ENCODE assay signal across 8 cellular contexts in genomic region chr14:100307215-100308111, GRCh38. TPM values are rescaled to one million over a fixed set of nuclear protein-coding genes. Genes with fewer than 3 reads are reported as not detected.
DNase-seq lines count a peak whose midpoint lies in the region; ATAC-seq lines count a peak whose summit lies in the region.

No MANE protein-coding gene starts in this region.

- DNase-seq in activated naive CD8-positive, alpha-beta T cell treated with anti-CD3 and anti-CD28 coated beads, Interleukin-2, amount 10 ng/mL, durations not matched to agents 7 days and 5 days: no peak
- DNase-seq in stimulated activated naive CD8-positive, alpha-beta T cell treated with anti-CD3 and anti-CD28 coated beads, Interleukin-15, amount 100 ng/mL, for 72 hours: no peak
- DNase-seq in NCI-H2081 treated with DMSO at 0.1 percent for 48 hours (lab: John Stamatoyannopoulos, UW) (no peak), kidney glomerular epithelial cell (lab: John Stamatoyannopoulos, UW) (no peak)

- peak overlapping the region; percentile 73 for H3K4me3 Mint-ChIP-seq in activated naive CD8-positive, alpha-beta T cell treated with anti-CD3 and anti-CD28 coated beads, Interleukin-2, amount 10 ng/mL, durations not matched to agents 7 days and 5 days
- H3K4me3 Mint-ChIP-seq in stimulated activated naive CD8-positive, alpha-beta T cell treated with anti-CD3 and anti-CD28 coated beads, Interleukin-15, amount 100 ng/mL, for 72 hours: peak overlapping the region; percentile 34 to 62

- ATAC-seq in HG03175 (IDR thresholded peaks at IDR 0.05; ENCODE audit: unreplicated experiment) (peak; percentile 7), GM18517 (IDR thresholded peaks at IDR 0.05; ENCODE audit: unreplicated experiment) (no peak)
- ATAC-seq in activated naive CD8-positive, alpha-beta T cell treated with anti-CD3 and anti-CD28 coated beads, Interleukin-2, amount 10 ng/mL, durations not matched to agents 7 days and 5 days (ENCODE audit: low read depth): no peak
- no peak for ATAC-seq in stimulated activated naive CD8-positive, alpha-beta T cell treated with anti-CD3 and anti-CD28 coated beads, Interleukin-15, amount 100 ng/mL, for 72 hours

- H3K27me3 Mint-ChIP-seq in activated naive CD8-positive, alpha-beta T cell treated with anti-CD3 and anti-CD28 coated beads, Interleukin-2, amount 10 ng/mL, durations not matched to agents 7 days and 5 days: peaks cover 32% of the 10 kb centered on the region
- H3K27me3 Mint-ChIP-seq in stimulated activated naive CD8-positive, alpha-beta T cell treated with anti-CD3 and anti-CD28 coated beads, Interleukin-15, amount 100 ng/mL, for 72 hours: peaks cover 26% of the 10 kb centered on the region

- no peak overlapping the region for H3K27ac Mint-ChIP-seq in activated naive CD8-positive, alpha-beta T cell treated with anti-CD3 and anti-CD28 coated beads, Interleukin-2, amount 10 ng/mL, durations not matched to agents 7 days and 5 days
- no peak overlapping the region for H3K27ac Mint-ChIP-seq in stimulated activated naive CD8-positive, alpha-beta T cell treated with anti-CD3 and anti-CD28 coated beads, Interleukin-15, amount 100 ng/mL, for 72 hours

- H3K27me3 ChIP-seq in iPS-20b (ENCODE audit: insufficient read depth, low read length): peaks cover 12% of the 10 kb centered on the region; the same call in 1 of the 2 replicates

- peak overlapping the region; percentile 42 for H3K27ac ChIP-seq in iPS-20b (ENCODE audit: low read length)

- POLR2A ChIA-PET in activated naive CD8-positive, alpha-beta T cell treated with anti-CD3 and anti-CD28 coated beads, Interleukin-2, amount 10 ng/mL, durations not matched to agents 7 days and 5 days (lab: Charles Lee): no interaction called here

- H3K36me3 ChIP-seq in iPS-20b (ENCODE audit: insufficient read depth, low read depth, low read length): peaks cover 9% of the 10 kb centered on the region; the same call in 1 of the 2 replicates

- H3K9ac ChIP-seq in iPS-20b (ENCODE audit: low read depth, low read length): peak overlapping the region; percentile 88; the same call in 1 of the 2 replicates

- H3K9me3 Mint-ChIP-seq in activated naive CD8-positive, alpha-beta T cell treated with anti-CD3 and anti-CD28 coated beads, Interleukin-2, amount 10 ng/mL, durations not matched to agents 7 days and 5 days: no peaks in the 10 kb centered on the region
- no peaks in the 10 kb centered on the region for H3K9me3 Mint-ChIP-seq in stimulated activated naive CD8-positive, alpha-beta T cell treated with anti-CD3 and anti-CD28 coated beads, Interleukin-15, amount 100 ng/mL, for 72 hours

- peaks cover 9% of the 10 kb centered on the region for H3K4me1 ChIP-seq in iPS-20b (ENCODE audit: insufficient read depth, low read length)

- peaks cover 10% of the 10 kb centered on the region for H3K4me1 Mint-ChIP-seq in activated naive CD8-positive, alpha-beta T cell treated with anti-CD3 and anti-CD28 coated beads, Interleukin-2, amount 10 ng/mL, durations not matched to agents 7 days and 5 days
- peaks cover 53% of the 10 kb centered on the region for H3K4me1 Mint-ChIP-seq in stimulated activated naive CD8-positive, alpha-beta T cell treated with anti-CD3 and anti-CD28 coated beads, Interleukin-15, amount 100 ng/mL, for 72 hours

- peak overlapping the region; percentile 54; the same call in 1 of the 2 replicates for H3K4me3 ChIP-seq in GM08714 (ENCODE audit: low read length)
- H3K4me3 ChIP-seq in iPS-20b (ENCODE audit: low read length): peak overlapping the region; percentile 95

- no peaks in the 10 kb centered on the region for H3K9me3 ChIP-seq in iPS-20b (ENCODE audit: insufficient read depth, low read depth, low read length)

- H3K36me3 Mint-ChIP-seq in activated naive CD8-positive, alpha-beta T cell treated with anti-CD3 and anti-CD28 coated beads, Interleukin-2, amount 10 ng/mL, durations not matched to agents 7 days and 5 days: no peaks in the 10 kb centered on the region

RNA-seq across cellular contexts. Expression of gene SLC25A29, which starts 1.2 kb away (rescaled TPM):
- 10 to 100 TPM; 17.3 to 18.1 TPM for total RNA-seq in activated naive CD8-positive, alpha-beta T cell treated with anti-CD3 and anti-CD28 coated beads, Interleukin-2, amount 10 ng/mL, durations not matched to agents 7 days and 5 days

RNA-seq across cellular contexts. Expression of gene SLC25A47, which starts 15.7 kb away (rescaled TPM):
- not detected for total RNA-seq in activated naive CD8-positive, alpha-beta T cell treated with anti-CD3 and anti-CD28 coated beads, Interleukin-2, amount 10 ng/mL, durations not matched to agents 7 days and 5 days
